In genomic region chr12:45651029-45651428, GRCh38 we compare ENCODE assay signal across 34 cellular contexts.
DNase-seq lines count a peak whose midpoint lies in the region; ATAC-seq, FAIRE-seq and TF ChIP-seq lines count a peak whose summit lies in the region.
"Had no signal": no experiment of that assay in that cellular context is flagged by ENCODE, and none has a peak within 500 bp of the region (broad histone marks: within the 10 kb centered on the region; RNA-seq: fewer than 3 reads in every experiment).

No MANE protein-coding gene starts in this region.

- peaks cover 2% of the 10 kb centered on the region in 2 experiments; a peak in 2 of 5 replicates for H3K27me3 ChIP-seq in HepG2 (ENCODE audit: control insufficient read depth in 1 of 2, insufficient read depth in 2 of 2, low read length in 2 of 2)
- H3K27me3 ChIP-seq in right lobe of liver: no peaks in the 10 kb centered on the region
- no peaks in the 10 kb centered on the region for H3K27me3 ChIP-seq in IMR-90 (ENCODE audit: control insufficient read depth, insufficient read depth, low read length)
- peaks cover 3 to 5% of the 10 kb centered on the region in 2 experiments; a peak in 4 of 5 replicates for H3K27me3 ChIP-seq in K562 (ENCODE audit: control insufficient read depth in 2 of 2, insufficient read depth in 2 of 2, low read length in 2 of 2)
- no peaks in the 10 kb centered on the region for H3K27me3 ChIP-seq in dorsolateral prefrontal cortex
- H3K27me3 ChIP-seq: BLaER1; BLaER1 treated with 17β-estradiol and CSF1 and Interleukin-3, amounts not matched to agents 10 nM and 100 nM had no signal

- H2BK20ac ChIP-seq in IMR-90 (ENCODE audit: low read depth, low read length): no peak overlapping the region

- H3K9ac ChIP-seq in HepG2 (ENCODE audit: insufficient read depth, low read depth, low read length) (no peak overlapping the region), IMR-90 (ENCODE audit: low read depth, low read length) (no peak overlapping the region), K562 (ENCODE audit: insufficient read depth in 1 of 2, low read depth in 2 of 2, low read length in 2 of 2) (no peak overlapping the region)
- H3K9ac ChIP-seq: BLaER1; BLaER1 treated with 17β-estradiol and CSF1 and Interleukin-3, amounts not matched to agents 10 nM and 100 nM had no signal

- no peak overlapping the region for H2BK5ac ChIP-seq in IMR-90 (ENCODE audit: low read depth, low read length, poor library complexity, severe bottlenecking)

- H3K56ac ChIP-seq in IMR-90 (ENCODE audit: extremely low read depth, insufficient read depth, low read length): no peak overlapping the region

- ATAC-seq in HepG2: no peak
- ATAC-seq in right lobe of liver: no peak
- no peak for ATAC-seq in A549
- no peak for ATAC-seq in IMR-90 (ENCODE audit: low read depth)
- ATAC-seq in K562: no peak
- ATAC-seq: CD8-positive, alpha-beta T cell had no signal

- WGBS in HepG2 (ENCODE audit: low lambda C conversion rate): 9% methylated on average over 1 of the region's 1 CpG
- 48% methylated on average over 1 of the region's 1 CpG for WGBS in right lobe of liver (ENCODE audit: insufficient coverage, low coverage, low lambda C conversion rate, missing lambda C conversion rate)
- WGBS in A549 (ENCODE audit: missing lambda C conversion rate): 84% methylated on average over 1 of the region's 1 CpG
- no CpG with 5 or more reads among the region's 1 CpG for WGBS in IMR-90 (ENCODE audit: extremely low coverage in 2 of 2, insufficient read length in 1 of 2), 2 experiments
- 0% methylated on average over 1 of the region's 1 CpG for WGBS in K562 (ENCODE audit: insufficient coverage, low coverage, missing lambda C conversion rate)

- CTCF ChIA-PET in HepG2 (lab: Yijun Ruan, JAX; ENCODE audit: low intra/inter-chr PET ratio, low total read pairs): no interaction called here
- CTCF ChIA-PET in A549 (lab: Yijun Ruan, JAX): interaction anchor here (1.3 kb wide), 1 partner anchor 36 kb away, joined by 3 read pairs; no protein-coding TSS in a partner anchor
- CTCF ChIA-PET in IMR-90 (lab: Yijun Ruan, JAX): interaction anchor here (0.5 kb wide), 1 partner anchor 552 kb away, joined by 7 read pairs; no protein-coding TSS in a partner anchor
- CTCF ChIA-PET in K562 (lab: Yijun Ruan, JAX; ENCODE audit: low intra/inter-chr PET ratio): no interaction called here

- H3K4me3 ChIP-seq in HepG2 (replicated peaks in 1 of 3; ENCODE audit: insufficient read depth in 1 of 3, low read depth in 2 of 3, low read length in 3 of 3) (no peak overlapping the region), right lobe of liver (no peak overlapping the region), A549 (no peak overlapping the region), IMR-90 (ENCODE audit: insufficient read depth, low read depth, low read length) (no peak overlapping the region), K562 (no peak overlapping the region), dorsolateral prefrontal cortex (no peak overlapping the region)
- H3K4me3 ChIP-seq: BLaER1; BLaER1 treated with 17β-estradiol and CSF1 and Interleukin-3, amounts not matched to agents 10 nM and 100 nM had no signal

- DNase-seq in HepG2 (ENCODE audit: low spot score): no peak
- DNase-seq in right lobe of liver: no peak
- no peak for DNase-seq in A549 (ENCODE audit: low read depth in 1 of 2, low spot score in 1 of 2)
- no peak for DNase-seq in IMR-90
- DNase-seq in K562 (ENCODE audit: extremely low read depth in 1 of 4, low spot score in 3 of 4): no peak
- no peak for DNase-seq in GOT3 (lab: John Stamatoyannopoulos, UW)
- no peak for DNase-seq in dorsolateral prefrontal cortex
- no peak for DNase-seq in stimulated activated CD4-positive, alpha-beta T cell treated with anti-CD3 and anti-CD28 coated beads, Interleukin-4, amount 100 ng/mL, for 1 hour
- DNase-seq: 8988T; ACHN; AML-193; BE2C; C1 segment of cervical spinal cord; Caco-2; Calu3; CD4-positive, alpha-beta memory T cell; CD4-positive, alpha-beta T cell; CD4-positive, CD25-positive, alpha-beta regulatory T cell; CD8-positive, alpha-beta memory T cell; CD8-positive, alpha-beta T cell; COR-L47; DMS 273 treated with DMSO at 0.1 percent for 48 hours; DMS153; DMS53; DMS79; DMS79 treated with DMSO at 0.1 percent for 48 hours; DND-41; EL had no signal

- FAIRE-seq in HepG2 (lab: Jason Lieb, UNC) (no peak), A549 (lab: Jason Lieb, UNC) (no peak), K562 (lab: Jason Lieb, UNC) (no peak)
- FAIRE-seq: A204.1, D721Med had no signal

- no peak overlapping the region for H3K14ac ChIP-seq in IMR-90 (replicated peaks; ENCODE audit: low read depth, low read length)

- POLR2A ChIA-PET in HepG2 (lab: Yijun Ruan, JAX) (no interaction called here), A549 (lab: Yijun Ruan, JAX) (no interaction called here), IMR-90 (lab: Charles Lee; ENCODE audit: unreplicated experiment) (no interaction called here), K562 (lab: Yijun Ruan, JAX) (interaction anchor here (0.5 to 1.5 kb wide), 2 partner anchors 18 to 376 kb away, joined by 3 to 4 read pairs; no protein-coding TSS in a partner anchor)

- no peak overlapping the region for H3K27ac ChIP-seq in HepG2 (ENCODE audit: extremely low read length, insufficient read depth, low read length)
- H3K27ac ChIP-seq in right lobe of liver: no peak overlapping the region
- no peak overlapping the region for H3K27ac ChIP-seq in A549
- H3K27ac ChIP-seq in IMR-90 (ENCODE audit: insufficient read depth, low read length): no peak overlapping the region
- no peak overlapping the region for H3K27ac ChIP-seq in K562 (ENCODE audit: extremely low read depth, low read depth, low read length)
- no peak overlapping the region for H3K27ac ChIP-seq in dorsolateral prefrontal cortex
- H3K27ac ChIP-seq: 22Rv1, BLaER1, C4-2B had no signal

- H3K9me1 ChIP-seq in IMR-90 (ENCODE audit: insufficient read depth, low read length): no peaks in the 10 kb centered on the region
- no peaks in the 10 kb centered on the region for H3K9me1 ChIP-seq in K562 (ENCODE audit: control insufficient read depth, insufficient read depth, low read length)

- no peak overlapping the region for H3K18ac ChIP-seq in IMR-90 (ENCODE audit: low read depth, low read length)

- TF ChIP-seq EP300 in HepG2 (IDR thresholded peaks at IDR 0.05; ENCODE audit: low read depth in 2 of 2, low read length in 2 of 2) (no peak), HepG2 (CRISPR knock-in tag; IDR thresholded peaks at IDR 0.05; ENCODE audit: borderline replicate concordance) (no peak), A549 (IDR thresholded peaks at IDR 0.05) (no peak), K562 (IDR thresholded peaks at IDR 0.05; ENCODE audit: low read length) (no peak)

- no peaks in the 10 kb centered on the region for H4K20me1 ChIP-seq in HepG2 (ENCODE audit: insufficient read depth, low read length)
- H4K20me1 ChIP-seq in IMR-90 (ENCODE audit: insufficient read depth, low read length): no peaks in the 10 kb centered on the region
- no peaks in the 10 kb centered on the region for H4K20me1 ChIP-seq in K562 (replicated peaks; ENCODE audit: control insufficient read depth, insufficient read depth, low read length)
- H4K20me1 ChIP-seq: BLaER1; BLaER1 treated with 17β-estradiol and CSF1 and Interleukin-3, amounts not matched to agents 10 nM and 100 nM had no signal

- H3K23ac ChIP-seq in IMR-90 (ENCODE audit: low read depth, low read length): no peak overlapping the region

- H3K79me1 ChIP-seq in IMR-90 (ENCODE audit: low read depth in 1 of 2, low read length in 2 of 2): no peaks in the 10 kb centered on the region

- no TSS peak for BruUV-seq in HepG2 (replicated peaks; lab: Mats Ljungman, UMichigan)
- BruUV-seq in IMR-90 (replicated peaks; lab: Mats Ljungman, UMichigan): no TSS peak
- no TSS peak for BruUV-seq in K562 (replicated peaks; lab: Mats Ljungman, UMichigan)

- intact Hi-C loops in HepG2 (cut with micrococcal nuclease; ENCODE audit: unreplicated experiment) (no loop called here), right lobe of liver (cut with DNase I) (no loop called here), IMR-90 (cut with micrococcal nuclease) (no loop called here), K562 (cut with micrococcal nuclease) (no loop called here), dorsolateral prefrontal cortex (cut with DNase I) (no loop called here)

- no peaks in the 10 kb centered on the region for H3K36me3 ChIP-seq in HepG2 (replicated peaks in 1 of 2; ENCODE audit: control insufficient read depth in 1 of 2, insufficient read depth in 2 of 2, low read length in 2 of 2)
- H3K36me3 ChIP-seq in right lobe of liver: no peaks in the 10 kb centered on the region
- no peaks in the 10 kb centered on the region for H3K36me3 ChIP-seq in IMR-90 (ENCODE audit: control insufficient read depth, insufficient read depth, low read length)
- no peaks in the 10 kb centered on the region for H3K36me3 ChIP-seq in K562 (ENCODE audit: control insufficient read depth, insufficient read depth, low read length)
- H3K36me3 ChIP-seq: BE2C; BLaER1; BLaER1 treated with 17β-estradiol and CSF1 and Interleukin-3, amounts not matched to agents 10 nM and 100 nM had no signal

- no peak overlapping the region for H2BK120ac ChIP-seq in IMR-90 (ENCODE audit: low read depth, low read length)

- H3K9me3 ChIP-seq in HepG2 (ENCODE audit: low read length) (no peaks in the 10 kb centered on the region), right lobe of liver (no peaks in the 10 kb centered on the region), A549 (no peaks in the 10 kb centered on the region), IMR-90 (ENCODE audit: control insufficient read depth, insufficient read depth, low read length) (no peaks in the 10 kb centered on the region), K562 (replicated peaks; ENCODE audit: control insufficient read depth, insufficient read depth, low read depth, low read length) (no peaks in the 10 kb centered on the region)
- H3K9me3 ChIP-seq: BE2C, Caco-2 had no signal

- H2BK15ac ChIP-seq in IMR-90 (ENCODE audit: low read depth, low read length): no peak overlapping the region

- no peaks in the 10 kb centered on the region for H3K79me2 ChIP-seq in HepG2 (ENCODE audit: insufficient read depth, low read length)
- H3K79me2 ChIP-seq in K562 (ENCODE audit: control insufficient read depth, insufficient read depth, low read length): no peaks in the 10 kb centered on the region

- no peak overlapping the region for H4K8ac ChIP-seq in IMR-90 (ENCODE audit: low read depth in 2 of 2, low read length in 2 of 2)

- H4K91ac ChIP-seq in IMR-90 (ENCODE audit: insufficient read depth, low read depth, low read length): no peak overlapping the region

- TF ChIP-seq POLR2A in HepG2 (IDR thresholded peaks at IDR 0.05; ENCODE audit: insufficient read depth in 1 of 2, low read depth in 2 of 2, low read length in 2 of 2) (no peak), right lobe of liver (IDR thresholded peaks at IDR 0.05) (no peak), A549 (IDR thresholded peaks at IDR 0.05; ENCODE audit: low read length) (no peak), IMR-90 (IDR thresholded peaks at IDR 0.05; ENCODE audit: low read depth, low read length) (no peak), K562 (conservative IDR thresholded peaks at IDR 0.05) (no peak)

- H2AK5ac ChIP-seq in IMR-90 (ENCODE audit: low read depth, low read length): no peak overlapping the region

- H2AK9ac ChIP-seq in IMR-90 (replicated peaks; ENCODE audit: low read depth, low read length, poor library complexity): no peak overlapping the region

- H3K4me1 ChIP-seq in HepG2 (ENCODE audit: insufficient read depth, low read length): 0 out of 2 replicates have a peak, but pooled peaks cover 8% of the 10 kb centered on the region
- peaks cover 0 to 6% (median 0%) of the 10 kb centered on the region in 4 donors for H3K4me1 ChIP-seq in right lobe of liver
- no peaks in the 10 kb centered on the region for H3K4me1 ChIP-seq in A549
- no peaks in the 10 kb centered on the region for H3K4me1 ChIP-seq in IMR-90 (ENCODE audit: control insufficient read depth, insufficient read depth, low read length)
- H3K4me1 ChIP-seq in K562 (replicated peaks in 1 of 2; ENCODE audit: control insufficient read depth in 2 of 2, insufficient read depth in 2 of 2, low read length in 2 of 2): no peaks in the 10 kb centered on the region
- H3K4me1 ChIP-seq: BE2C, BLaER1 had no signal

- dilution Hi-C loops in IMR-90 (cut with HindIII; ENCODE audit: low sequenced_read_pairs, unreplicated experiment): no loop called here

- H2AFZ ChIP-seq in HepG2 (ENCODE audit: low read length): no peak overlapping the region
- no peak overlapping the region for H2AFZ ChIP-seq in IMR-90 (replicated peaks; ENCODE audit: low read length, poor library complexity)
- H2AFZ ChIP-seq in K562 (ENCODE audit: low read depth, low read length): no peak overlapping the region

- H3K4me2 ChIP-seq in HepG2 (ENCODE audit: low read depth, low read length): no peak overlapping the region
- H3K4me2 ChIP-seq in A549: no peak overlapping the region
- no peak overlapping the region for H3K4me2 ChIP-seq in IMR-90 (ENCODE audit: low read depth, low read length)
- H3K4me2 ChIP-seq in K562 (ENCODE audit: insufficient read depth, low read length): no peak overlapping the region
- H3K4me2 ChIP-seq: BLaER1; BLaER1 treated with 17β-estradiol and CSF1 and Interleukin-3, amounts not matched to agents 10 nM and 100 nM had no signal

- in situ Hi-C loops in HepG2 (cut with HindIII; ENCODE audit: extremely low pct_ligation_motif_present, low pct_unique_long_range_greater_than_20kb) (no loop called here), IMR-90 (cut with MboI; ENCODE audit: low sequenced_read_pairs) (no loop called here), K562 (cut with MboI) (no loop called here)

- H4K5ac ChIP-seq in IMR-90 (ENCODE audit: low read depth, low read length): no peak overlapping the region

- TF ChIP-seq RAD21 in HepG2 (CRISPR knock-in tag; IDR thresholded peaks at IDR 0.05) (no peak), A549 (conservative IDR thresholded peaks at IDR 0.05 in 1 of 2, IDR thresholded peaks at IDR 0.05 in 1 of 2) (no peak), IMR-90 (IDR thresholded peaks at IDR 0.05; ENCODE audit: low read length) (no peak), K562 (CRISPR knock-in tag; conservative IDR thresholded peaks at IDR 0.05 in 1 of 2, IDR thresholded peaks at IDR 0.05 in 1 of 2) (no peak)

- no peak overlapping the region for H3K4ac ChIP-seq in IMR-90 (ENCODE audit: low read depth, low read length)

- no peak for TF ChIP-seq CTCF in HepG2 (CRISPR knock-in tag; IDR thresholded peaks at IDR 0.05)
- no peak for TF ChIP-seq CTCF in right lobe of liver (IDR thresholded peaks at IDR 0.05)
- TF ChIP-seq CTCF in A549 (IDR thresholded peaks at IDR 0.05): no peak
- TF ChIP-seq CTCF in IMR-90 (conservative IDR thresholded peaks at IDR 0.05; ENCODE audit: low read depth, low read length): no peak
- TF ChIP-seq CTCF in K562 (IDR thresholded peaks at IDR 0.05 in 2 of 3, conservative IDR thresholded peaks at IDR 0.05 in 1 of 3; ENCODE audit: insufficient read depth in 2 of 3, low read depth in 1 of 3, low read length in 3 of 3): no peak
- no peak for TF ChIP-seq CTCF in dorsolateral prefrontal cortex (IDR thresholded peaks at IDR 0.05 in 54 of 56, conservative IDR thresholded peaks at IDR 0.05 in 2 of 56; ENCODE audit: low read depth in 1 of 56, partially characterized antibody in 56 of 56)

Comparison
In these comparisons a context has a peak if more than half of its experiments do, and no peak if none do; other contexts are left out.
1. CTCF ChIA-PET loops: an anchor here in A549 (1.3 kb wide) and IMR-90 (0.5 kb wide); none called in HepG2 and K562.
2. Of the 241 proteins assayed by ChIP-seq in both HepG2 and K562: peak only in HepG2: none; only in K562: none; in both: MAFF and MAFK; in neither: 239.